In the genomic region with DNA sequence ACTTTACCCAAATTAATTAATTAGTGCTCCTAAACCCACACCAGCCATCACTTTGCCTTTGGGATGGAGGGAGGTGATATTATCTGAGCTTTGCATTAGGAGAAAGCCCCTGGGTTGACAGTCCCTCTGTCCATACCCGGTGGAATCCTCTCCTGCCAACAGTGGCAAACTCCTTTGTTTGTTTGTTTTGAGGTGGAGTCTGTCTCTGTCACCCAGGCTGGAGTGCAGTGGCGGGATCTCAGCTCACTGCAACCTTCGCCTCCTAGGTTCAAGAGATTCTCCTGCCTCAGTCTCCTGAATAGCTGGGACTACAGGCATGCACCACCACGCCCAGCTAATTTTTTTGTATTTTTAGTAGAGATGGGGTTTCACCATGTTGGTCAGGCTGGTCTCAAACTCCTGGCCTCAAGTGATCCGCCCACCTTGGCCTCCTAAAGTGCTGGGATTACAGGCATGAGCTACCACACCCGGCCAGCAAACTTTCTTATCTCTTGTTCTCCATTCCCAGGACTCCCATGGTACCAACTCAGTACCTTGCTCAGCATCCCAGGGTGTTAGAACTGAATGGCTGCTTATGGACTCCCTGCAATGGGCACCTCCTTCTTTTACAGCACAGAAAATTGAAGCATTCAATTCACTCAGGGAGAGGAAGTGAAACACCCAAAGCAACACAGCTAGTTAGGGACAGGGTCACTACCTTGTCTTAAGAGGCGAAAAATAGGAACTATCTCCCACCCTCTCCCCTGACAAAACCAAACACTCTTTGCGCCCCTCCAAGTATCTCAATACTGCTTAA, we compare ENCODE assay signal across 8 cellular contexts. TPM values are rescaled to one million over a fixed set of nuclear protein-coding genes. Genes with fewer than 3 reads are reported as not detected.
DNase-seq lines count a peak whose midpoint lies in the region; ATAC-seq and TF ChIP-seq lines count a peak whose summit lies in the region.
"Not testable (repeated sequence)": the region's sequence is repeated elsewhere in the genome, so short reads cannot be mapped to it uniquely, and the experiment has no call there.

No MANE protein-coding gene starts in this region.

- H3K27ac Mint-ChIP-seq in T-helper 17 cell (peak overlapping the region; percentile 100), brain (peak overlapping the region in 4 of 5 experiments; percentile 51 to 96 (median 73))

- H3K27me3 ChIP-seq in suprapubic skin: not testable (repeated sequence)

- ATAC-seq in GM19463 (IDR thresholded peaks at IDR 0.05; ENCODE audit: unreplicated experiment) (peak; percentile 28), HG02840 (IDR thresholded peaks at IDR 0.05; ENCODE audit: low FRiP score, unreplicated experiment) (peak; percentile 31), mucosa of descending colon (peak; percentile 22)
- ATAC-seq in T-helper 17 cell: not testable (repeated sequence)

- peak overlapping the region; percentile 11; the same call in 1 of the 2 replicates for H3K4me3 ChIP-seq in GM08714 (ENCODE audit: low read length)
- H3K4me3 ChIP-seq in mucosa of descending colon, suprapubic skin: not testable (repeated sequence)

- H3K4me1 Mint-ChIP-seq in T-helper 17 cell: peaks cover 77% of the 10 kb centered on the region
- peaks cover 73% of the 10 kb centered on the region for H3K4me1 Mint-ChIP-seq in brain

- H3K36me3 Mint-ChIP-seq in T-helper 17 cell (ENCODE audit: low read depth); brain: not testable (repeated sequence)

- 78% methylated on average over 8 of the region's 8 CpGs for WGBS in suprapubic skin

- intact Hi-C loops in mucosa of descending colon (cut with DNase I, micrococcal nuclease): not testable (repeated sequence)

- TF ChIP-seq CTCF in brain (conservative IDR thresholded peaks at IDR 0.05); mucosa of descending colon (IDR thresholded peaks at IDR 0.05); suprapubic skin (IDR thresholded peaks at IDR 0.05): not testable (repeated sequence)

- H3K36me3 ChIP-seq in KOPT-K1 (ENCODE audit: insufficient read depth, low read length); mucosa of descending colon (ENCODE audit: low read depth); suprapubic skin: not testable (repeated sequence)

- not testable (repeated sequence) for H3K27me3 Mint-ChIP-seq in T-helper 17 cell, brain

- H3K4me3 Mint-ChIP-seq in T-helper 17 cell: peak overlapping the region; percentile 69
- H3K4me3 Mint-ChIP-seq in brain: peak overlapping the region in 1 of 5 experiments; percentile 4

- H3K27ac ChIP-seq in KOPT-K1 (ENCODE audit: low read depth, low read length, poor library complexity, severe bottlenecking): peak overlapping the region; percentile 89
- peak overlapping the region; percentile 61 for H3K27ac ChIP-seq in suprapubic skin

- not testable (repeated sequence) for H3K9me3 Mint-ChIP-seq in brain

- H3K9me3 ChIP-seq in KOPT-K1 (ENCODE audit: insufficient read depth, low read length, poor library complexity, severe bottlenecking); T-helper 17 cell (ENCODE audit: control insufficient read depth, low read length, poor library complexity, severe bottlenecking); mucosa of descending colon; suprapubic skin: not testable (repeated sequence)

- TF ChIP-seq EP300 in suprapubic skin (IDR thresholded peaks at IDR 0.05): not testable (repeated sequence)

- not testable (repeated sequence) for DNase-seq in T-helper 17 cell; suprapubic skin (ENCODE audit: low spot score in 2 of 2)
- DNase-seq in mucosa of descending colon: peak in 2 of 3 donors; percentile 41 to 53

- peaks cover 47% of the 10 kb centered on the region for H3K4me1 ChIP-seq in mucosa of descending colon (ENCODE audit: low read depth)
- H3K4me1 ChIP-seq in suprapubic skin: peaks cover 81% of the 10 kb centered on the region

- TF ChIP-seq POLR2A in suprapubic skin (IDR thresholded peaks at IDR 0.05): not testable (repeated sequence)

RNA-seq across cellular contexts. Expression of gene PDCD4, which starts 4.5 kb away (rescaled TPM):
- total RNA-seq in T-helper 17 cell (100 to 1,000 TPM; 307 TPM), mucosa of descending colon (100 to 1,000 TPM; 290 to 605 (median 528) TPM), suprapubic skin (100 to 1,000 TPM; 243 to 594 (median 293) TPM)
- polyA plus RNA-seq in brain (ENCODE audit: insufficient read depth, low read depth, low replicate concordance): 37.4 TPM

RNA-seq across cellular contexts. Expression of gene BBIP1, which starts 51.8 kb away (rescaled TPM):
- 10 to 100 TPM; 30.8 to 36.4 TPM for total RNA-seq in T-helper 17 cell
- polyA plus RNA-seq in brain (ENCODE audit: insufficient read depth, low read depth, low replicate concordance): 32.5 TPM
- total RNA-seq in mucosa of descending colon: 10 to 100 TPM; 10.6 to 23.4 (median 17.6) TPM
- total RNA-seq in suprapubic skin: 10 to 100 TPM in 2 of 4 donors, 1 to 10 TPM in 2; 6.5 to 14.0 (median 10.3) TPM

RNA-seq across cellular contexts. Expression of gene SHOC2, which starts 52.2 kb away (rescaled TPM):
- total RNA-seq in T-helper 17 cell: 10 to 100 TPM; 68.0 to 71.1 TPM
- 10.1 TPM for polyA plus RNA-seq in brain (ENCODE audit: insufficient read depth, low read depth, low replicate concordance)
- 10 to 100 TPM; 68.5 to 90.7 (median 72.3) TPM for total RNA-seq in mucosa of descending colon
- 10 to 100 TPM; 33.8 to 80.8 (median 40.8) TPM for total RNA-seq in suprapubic skin
